ENCODE assay signal across 8 cellular contexts in the genomic region with DNA sequence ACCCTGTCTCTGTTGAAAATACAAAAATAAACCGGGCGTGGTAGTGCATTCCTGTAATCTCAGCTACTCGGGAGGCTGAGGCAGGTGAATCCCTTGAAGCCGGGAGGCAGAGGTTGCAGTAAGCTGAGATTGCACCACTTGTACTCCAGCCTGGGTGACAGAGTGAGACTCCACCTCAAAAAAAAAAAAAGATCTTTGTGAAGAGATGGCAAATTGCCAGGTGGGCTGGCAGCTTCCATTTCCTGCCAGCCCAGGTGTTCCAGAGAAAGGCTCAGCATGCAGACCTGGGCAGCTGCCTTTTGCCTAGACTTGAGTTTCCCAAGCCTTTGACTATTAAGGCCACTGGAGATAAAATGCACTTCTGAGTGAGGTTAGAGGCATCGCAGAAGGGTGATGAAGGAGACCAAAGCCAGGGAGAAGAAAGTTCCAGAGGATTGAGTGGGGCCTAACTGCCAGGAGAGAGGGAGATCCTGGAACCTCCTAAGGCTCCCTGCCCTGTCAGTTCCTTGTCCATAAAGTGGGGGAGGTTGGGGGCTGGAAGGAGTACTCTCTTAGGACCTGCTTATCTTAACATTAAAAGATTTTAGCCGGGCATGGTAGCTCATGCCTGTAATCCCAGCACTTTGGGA. TPM values are rescaled to one million over a fixed set of nuclear protein-coding genes. Genes with fewer than 3 reads are reported as not detected.
DNase-seq lines count a peak whose midpoint lies in the region; ATAC-seq, FAIRE-seq and TF ChIP-seq lines count a peak whose summit lies in the region.

No MANE protein-coding gene starts in this region.

- WGBS in HepG2 (ENCODE audit: low lambda C conversion rate) = 28% methylated on average over 6 of the region's 6 CpGs

- H3K36me3 Mint-ChIP-seq in CD4-positive, alpha-beta memory T cell = no peaks in the 10 kb centered on the region
- no peaks in the 10 kb centered on the region for H3K36me3 Mint-ChIP-seq in T-helper 2 cell treated with Interferon-gamma antibody and Interleukin-4, amounts not matched to agents 5 μg/mL and 100 μg/mL, for 36 hours (ENCODE audit: low read depth)

- H4K20me1 ChIP-seq in MM.1S (ENCODE audit: insufficient read depth, low read length) = no peaks in the 10 kb centered on the region
- H4K20me1 ChIP-seq in HepG2 (ENCODE audit: insufficient read depth, low read length) = no peaks in the 10 kb centered on the region

- H3K27ac ChIP-seq in CD4-positive, alpha-beta memory T cell (ENCODE audit: low read depth, low read length) = no peak overlapping the region
- H3K27ac ChIP-seq in MM.1S (ENCODE audit: low read length) = peak overlapping the region; percentile 99
- peak overlapping the region; percentile 52 for H3K27ac ChIP-seq in HepG2 (ENCODE audit: extremely low read length, insufficient read depth, low read length)

- CTCF ChIA-PET in CD4-positive, alpha-beta memory T cell (lab: Charles Lee; ENCODE audit: partially characterized antibody) = interaction anchor here (1.1 to 4.4 kb wide), 6 partner anchors 11 to 76 kb away, joined by 3 to 29 read pairs (median 4); a partner anchor contains a TSS
- CTCF ChIA-PET in HepG2 (lab: Yijun Ruan, JAX; ENCODE audit: low intra/inter-chr PET ratio, low total read pairs) = no interaction called here

- POLR2A ChIA-PET in CD4-positive, alpha-beta memory T cell (lab: Charles Lee; ENCODE audit: partially characterized antibody) = interaction anchor here (0.6 to 13.8 kb wide), 8 partner anchors 10 to 1623 kb away, joined by 3 to 161 read pairs (median 5); a partner anchor contains a TSS
- POLR2A ChIA-PET in HepG2 (lab: Yijun Ruan, JAX) = interaction anchor here (1.1 to 2.3 kb wide), 7 partner anchors 8 to 65 kb away, joined by 3 to 32 read pairs (median 6); a partner anchor contains a TSS

- H3F3A ChIP-seq in MM.1S (ENCODE audit: insufficient read depth, low read length) = peaks cover 46% of the 10 kb centered on the region

- peaks cover 75% of the 10 kb centered on the region for H3K4me1 ChIP-seq in CD4-positive, alpha-beta memory T cell (ENCODE audit: insufficient read depth, low read length)
- H3K4me1 ChIP-seq in MM.1S (ENCODE audit: low read length) = peaks cover 53% of the 10 kb centered on the region
- peaks cover 69% of the 10 kb centered on the region for H3K4me1 ChIP-seq in HepG2 (ENCODE audit: insufficient read depth, low read length)

- TF ChIP-seq RAD21 in HepG2 (CRISPR knock-in tag; IDR thresholded peaks at IDR 0.05) = no peak

- H3K9ac ChIP-seq in MM.1S (ENCODE audit: low read length) = peak overlapping the region; percentile 51
- H3K9ac ChIP-seq in HepG2 (ENCODE audit: insufficient read depth, low read depth, low read length) = peak overlapping the region; percentile 41; the same call in 1 of the 2 replicates

- H3K27ac Mint-ChIP-seq in CD4-positive, alpha-beta memory T cell = peak overlapping the region; percentile 46 to 88 (median 85)
- peak overlapping the region; percentile 31 for H3K27ac Mint-ChIP-seq in T-helper 2 cell treated with Interferon-gamma antibody and Interleukin-4, amounts not matched to agents 5 μg/mL and 100 μg/mL, for 36 hours

- intact Hi-C loops in CD4-positive, alpha-beta memory T cell (cut with micrococcal nuclease) = loop anchor here (5.0 kb wide), 1 partner anchor 46 kb away; a partner anchor contains a TSS
- intact Hi-C loops in HepG2 (cut with micrococcal nuclease; ENCODE audit: unreplicated experiment) = no loop called here

- no TSS peak for BruUV-seq in HepG2 (replicated peaks; lab: Mats Ljungman, UMichigan)

- H3K9me3 ChIP-seq in CD4-positive, alpha-beta memory T cell (ENCODE audit: control insufficient read depth in 1 of 2, low read length in 2 of 2) = no peaks in the 10 kb centered on the region
- no peaks in the 10 kb centered on the region for H3K9me3 ChIP-seq in MM.1S (replicated peaks; ENCODE audit: insufficient read depth, low read length)
- no peaks in the 10 kb centered on the region for H3K9me3 ChIP-seq in HepG2 (ENCODE audit: low read length)

- no peak for TF ChIP-seq CTCF in MM.1S (IDR thresholded peaks at IDR 0.05; ENCODE audit: low read length)
- no peak for TF ChIP-seq CTCF in HepG2 (CRISPR knock-in tag; IDR thresholded peaks at IDR 0.05)
- TF ChIP-seq CTCF in D721Med (IDR thresholded peaks at IDR 0.05; ENCODE audit: insufficient read depth, missing control alignments) = no peak

- H3K4me2 ChIP-seq in MM.1S (ENCODE audit: low read depth, low read length) = peak overlapping the region; percentile 19
- H3K4me2 ChIP-seq in HepG2 (ENCODE audit: low read depth, low read length) = peak overlapping the region; percentile 33

- H3K9me2 ChIP-seq in MM.1S (replicated peaks; ENCODE audit: insufficient read depth, low read length) = no peaks in the 10 kb centered on the region

- TF ChIP-seq EP300 in HepG2 (IDR thresholded peaks at IDR 0.05; ENCODE audit: low read depth in 2 of 2, low read length in 2 of 2) = peak in 1 of 2 experiments; percentile 41; a peak in 2 of 4 replicates
- TF ChIP-seq EP300 in HepG2 (CRISPR knock-in tag; IDR thresholded peaks at IDR 0.05; ENCODE audit: borderline replicate concordance) = no peak

- no peak; a peak in 1 of 4 replicates for TF ChIP-seq POLR2A in HepG2 (IDR thresholded peaks at IDR 0.05; ENCODE audit: insufficient read depth in 1 of 2, low read depth in 2 of 2, low read length in 2 of 2)

- H3K79me2 ChIP-seq in MM.1S (ENCODE audit: low read length) (no peaks in the 10 kb centered on the region), HepG2 (ENCODE audit: insufficient read depth, low read length) (no peaks in the 10 kb centered on the region)

- no peak overlapping the region for H3K4me3 ChIP-seq in CD4-positive, alpha-beta memory T cell (ENCODE audit: low read length in 2 of 2)
- H3K4me3 ChIP-seq in MM.1S (ENCODE audit: low read length) = no peak overlapping the region
- H3K4me3 ChIP-seq in HepG2 (replicated peaks in 1 of 3; ENCODE audit: insufficient read depth in 1 of 3, low read depth in 2 of 3, low read length in 3 of 3) = no peak overlapping the region

- H3K4me1 Mint-ChIP-seq in CD4-positive, alpha-beta memory T cell = peaks cover 37 to 62% (median 50%) of the 10 kb centered on the region in 4 donors
- peaks cover 35% of the 10 kb centered on the region for H3K4me1 Mint-ChIP-seq in T-helper 2 cell treated with Interferon-gamma antibody and Interleukin-4, amounts not matched to agents 5 μg/mL and 100 μg/mL, for 36 hours (ENCODE audit: low read depth)

- FAIRE-seq in HepG2 (lab: Jason Lieb, UNC) (peak; percentile 67), D721Med (lab: Jason Lieb, UNC) (no peak)

- peak overlapping the region in 7 of 8 donors; percentile 10 to 74 (median 63) for H3K4me3 Mint-ChIP-seq in CD4-positive, alpha-beta memory T cell
- peak overlapping the region; percentile 36 for H3K4me3 Mint-ChIP-seq in T-helper 2 cell treated with Interferon-gamma antibody and Interleukin-4, amounts not matched to agents 5 μg/mL and 100 μg/mL, for 36 hours

- H3K36me3 ChIP-seq in CD4-positive, alpha-beta memory T cell (ENCODE audit: insufficient read depth, low read length) = no peaks in the 10 kb centered on the region
- H3K36me3 ChIP-seq in MM.1S (replicated peaks; ENCODE audit: insufficient read depth, low read length) (no peaks in the 10 kb centered on the region), HepG2 (replicated peaks in 1 of 2; ENCODE audit: control insufficient read depth in 1 of 2, insufficient read depth in 2 of 2, low read length in 2 of 2) (no peaks in the 10 kb centered on the region)

- H3K9me3 Mint-ChIP-seq in CD4-positive, alpha-beta memory T cell = no peaks in the 10 kb centered on the region
- no peaks in the 10 kb centered on the region for H3K9me3 Mint-ChIP-seq in T-helper 2 cell treated with Interferon-gamma antibody and Interleukin-4, amounts not matched to agents 5 μg/mL and 100 μg/mL, for 36 hours

- DNase-seq in CD4-positive, alpha-beta memory T cell = peak; percentile 66 to 77 (median 74)
- DNase-seq in MM.1S (peak; percentile 92), HepG2 (ENCODE audit: low spot score) (peak; percentile 86), DMS114 treated with DMSO at 0.1 percent for 48 hours (lab: John Stamatoyannopoulos, UW; ENCODE audit: unreplicated experiment) (no peak), OCI-M2 (lab: John Stamatoyannopoulos, UW; ENCODE audit: unreplicated experiment) (no peak), D721Med (ENCODE audit: insufficient read length, low spot score) (no peak)
- no peak for DNase-seq in T-helper 2 cell treated with Interferon-gamma antibody and Interleukin-4, amounts not matched to agents 5 μg/mL and 100 μg/mL, for 36 hours (ENCODE audit: low spot score)

- H2AFZ ChIP-seq in MM.1S (ENCODE audit: low read length) (peak overlapping the region; percentile 42; the same call in 1 of the 2 replicates), HepG2 (ENCODE audit: low read length) (no peak overlapping the region)

- in situ Hi-C loops in HepG2 (cut with HindIII; ENCODE audit: extremely low pct_ligation_motif_present, low pct_unique_long_range_greater_than_20kb) = no loop called here

- H3K27me3 Mint-ChIP-seq in CD4-positive, alpha-beta memory T cell = no peaks in the 10 kb centered on the region
- H3K27me3 Mint-ChIP-seq in T-helper 2 cell treated with Interferon-gamma antibody and Interleukin-4, amounts not matched to agents 5 μg/mL and 100 μg/mL, for 36 hours (ENCODE audit: low read depth) = no peaks in the 10 kb centered on the region

- ATAC-seq in HepG2 (no peak), HG03045 (IDR thresholded peaks at IDR 0.05; ENCODE audit: unreplicated experiment) (no peak)

- H3K27me3 ChIP-seq in CD4-positive, alpha-beta memory T cell (ENCODE audit: insufficient read depth, low read length) = no peaks in the 10 kb centered on the region
- H3K27me3 ChIP-seq in MM.1S (replicated peaks; ENCODE audit: insufficient read depth, low read length) = no peaks in the 10 kb centered on the region
- H3K27me3 ChIP-seq in HepG2 (ENCODE audit: control insufficient read depth in 1 of 2, insufficient read depth in 2 of 2, low read length in 2 of 2) = no peaks in the 10 kb centered on the region

RNA-seq across cellular contexts. Expression of a gene that starts 10.0 kb away (rescaled TPM):
- 10 to 100 TPM; 23.1 to 24.5 TPM for total RNA-seq in CD4-positive, alpha-beta memory T cell
- polyA plus RNA-seq in CD4-positive, alpha-beta memory T cell = 100 to 1,000 TPM; 154 to 635 TPM
- 35.2 and 35.6 TPM in 2 replicates for total RNA-seq in HepG2 (2016; rRNA removed; fragmentation: Illumina TruSeq; extraction: Trizol)
- 17.3 and 17.4 TPM in 2 replicates for total RNA-seq in HepG2 (2016; cell fraction: cytosol; rRNA removed; fragmentation: Illumina TruSeq; extraction: Trizol; ENCODE audit: low read depth)
- 35.9 and 37.2 TPM in 2 replicates for total RNA-seq in HepG2 (2016; cell fraction: insoluble cytoplasmic fraction; rRNA removed; fragmentation: Illumina TruSeq; extraction: Trizol)
- total RNA-seq in HepG2 (2016; cell fraction: membrane; rRNA removed; fragmentation: Illumina TruSeq; extraction: Trizol) = 34.5 and 35.2 TPM in 2 replicates
- 19.2 and 19.4 TPM in 2 replicates for total RNA-seq in HepG2 (2016; cell fraction: nucleus; rRNA removed; fragmentation: Illumina TruSeq; extraction: Trizol)
- polyA plus RNA-seq in HepG2 (2011; rRNA removed) = 40.7 and 78.9 TPM in 2 replicates
- polyA plus RNA-seq in HepG2 (2011; cell fraction: cytosol; rRNA removed) = 47.3 and 59.3 TPM in 2 replicates
- polyA plus RNA-seq in HepG2 (2011; cell fraction: nucleus; rRNA removed) = 73.1 and 98.3 TPM in 2 replicates
- 82.2 and 137 TPM in 2 replicates for polyA plus RNA-seq in HepG2 (2012)
- polyA plus RNA-seq in HepG2 (2016; cell fraction: cytosol; fragmentation: Illumina TruSeq; extraction: Trizol; ENCODE audit: low read depth) = 3.8 and 5.2 TPM in 2 replicates
- polyA plus RNA-seq in HepG2 (2016; cell fraction: insoluble cytoplasmic fraction; fragmentation: Illumina TruSeq; extraction: Trizol; ENCODE audit: low read depth) = 24.9 and 26.7 TPM in 2 replicates
- 8.1 and 8.4 TPM in 2 replicates for polyA plus RNA-seq in HepG2 (2016; cell fraction: membrane; fragmentation: Illumina TruSeq; extraction: Trizol; ENCODE audit: low read depth)
- 27.3 and 28.4 TPM in 2 replicates for polyA plus RNA-seq in HepG2 (2016; cell fraction: nucleus; fragmentation: Illumina TruSeq; extraction: Trizol; ENCODE audit: insufficient read depth, low read depth)
- polyA minus RNA-seq in HepG2 (2011; rRNA and poly(A)+ RNA removed; ENCODE audit: low replicate concordance) = 150 and 161 TPM in 2 replicates
- 74.7 and 77.2 TPM in 2 replicates for polyA minus RNA-seq in HepG2 (2011; cell fraction: cytosol; rRNA and poly(A)+ RNA removed)
- polyA minus RNA-seq in HepG2 (2011; cell fraction: nucleus; rRNA and poly(A)+ RNA removed) = 51.2 and 56.2 TPM in 2 replicates

RNA-seq across cellular contexts. Expression of a gene that starts 47.7 kb away (rescaled TPM):
- 10 to 100 TPM; 14.3 to 17.5 TPM for total RNA-seq in CD4-positive, alpha-beta memory T cell
- polyA plus RNA-seq in CD4-positive, alpha-beta memory T cell = 10 to 100 TPM; 19.6 to 24.9 TPM
- total RNA-seq in HepG2 (2016; rRNA removed; fragmentation: Illumina TruSeq; extraction: Trizol) = 30.1 and 51.0 TPM in 2 replicates
- 5.7 and 7.9 TPM in 2 replicates for total RNA-seq in HepG2 (2016; cell fraction: cytosol; rRNA removed; fragmentation: Illumina TruSeq; extraction: Trizol; ENCODE audit: low read depth)
- 31.9 and 52.7 TPM in 2 replicates for total RNA-seq in HepG2 (2016; cell fraction: insoluble cytoplasmic fraction; rRNA removed; fragmentation: Illumina TruSeq; extraction: Trizol)
- 8.5 and 11.2 TPM in 2 replicates for total RNA-seq in HepG2 (2016; cell fraction: membrane; rRNA removed; fragmentation: Illumina TruSeq; extraction: Trizol)
- total RNA-seq in HepG2 (2016; cell fraction: nucleus; rRNA removed; fragmentation: Illumina TruSeq; extraction: Trizol) = 19.7 and 20.4 TPM in 2 replicates
- polyA plus RNA-seq in HepG2 (2011; rRNA removed) = 16.6 and 21.6 TPM in 2 replicates
- polyA plus RNA-seq in HepG2 (2011; cell fraction: cytosol; rRNA removed) = 12.4 and 18.1 TPM in 2 replicates
- 7.4 and 10.0 TPM in 2 replicates for polyA plus RNA-seq in HepG2 (2011; cell fraction: nucleus; rRNA removed)
- 23.8 and 25.1 TPM in 2 replicates for polyA plus RNA-seq in HepG2 (2012)
- polyA plus RNA-seq in HepG2 (2016; cell fraction: cytosol; fragmentation: Illumina TruSeq; extraction: Trizol; ENCODE audit: low read depth) = 2.5 and 3.4 TPM in 2 replicates
- 47.4 and 47.8 TPM in 2 replicates for polyA plus RNA-seq in HepG2 (2016; cell fraction: insoluble cytoplasmic fraction; fragmentation: Illumina TruSeq; extraction: Trizol; ENCODE audit: low read depth)
- polyA plus RNA-seq in HepG2 (2016; cell fraction: membrane; fragmentation: Illumina TruSeq; extraction: Trizol; ENCODE audit: low read depth) = 5.9 and 6.9 TPM in 2 replicates
- polyA plus RNA-seq in HepG2 (2016; cell fraction: nucleus; fragmentation: Illumina TruSeq; extraction: Trizol; ENCODE audit: insufficient read depth, low read depth) = 22.3 and 27.0 TPM in 2 replicates
- 21.8 and 33.7 TPM in 2 replicates for polyA minus RNA-seq in HepG2 (2011; rRNA and poly(A)+ RNA removed; ENCODE audit: low replicate concordance)
- 16.5 and 21.2 TPM in 2 replicates for polyA minus RNA-seq in HepG2 (2011; cell fraction: cytosol; rRNA and poly(A)+ RNA removed)
- polyA minus RNA-seq in HepG2 (2011; cell fraction: nucleus; rRNA and poly(A)+ RNA removed) = 25.8 and 32.3 TPM in 2 replicates

RNA-seq across cellular contexts. Expression of a gene that starts 47.9 kb away (rescaled TPM):
- total RNA-seq in CD4-positive, alpha-beta memory T cell = 100 to 1,000 TPM; 114 to 118 TPM
- 100 to 1,000 TPM; 324 to 472 TPM for polyA plus RNA-seq in CD4-positive, alpha-beta memory T cell
- total RNA-seq in HepG2 (2016; rRNA removed; fragmentation: Illumina TruSeq; extraction: Trizol) = 74.8 and 95.6 TPM in 2 replicates
- 91.2 and 103 TPM in 2 replicates for total RNA-seq in HepG2 (2016; cell fraction: cytosol; rRNA removed; fragmentation: Illumina TruSeq; extraction: Trizol; ENCODE audit: low read depth)
- total RNA-seq in HepG2 (2016; cell fraction: insoluble cytoplasmic fraction; rRNA removed; fragmentation: Illumina TruSeq; extraction: Trizol) = 76.8 and 94.9 TPM in 2 replicates
- 149 and 166 TPM in 2 replicates for total RNA-seq in HepG2 (2016; cell fraction: membrane; rRNA removed; fragmentation: Illumina TruSeq; extraction: Trizol)
- total RNA-seq in HepG2 (2016; cell fraction: nucleus; rRNA removed; fragmentation: Illumina TruSeq; extraction: Trizol) = 25.8 and 31.4 TPM in 2 replicates
- 70.4 and 89.4 TPM in 2 replicates for polyA plus RNA-seq in HepG2 (2011; rRNA removed)
- polyA plus RNA-seq in HepG2 (2011; cell fraction: cytosol; rRNA removed) = 49.3 and 62.9 TPM in 2 replicates
- 10.9 and 14.2 TPM in 2 replicates for polyA plus RNA-seq in HepG2 (2011; cell fraction: nucleus; rRNA removed)
- 59.2 and 62.8 TPM in 2 replicates for polyA plus RNA-seq in HepG2 (2012)
- polyA plus RNA-seq in HepG2 (2016; cell fraction: cytosol; fragmentation: Illumina TruSeq; extraction: Trizol; ENCODE audit: low read depth) = 138 and 184 TPM in 2 replicates
- polyA plus RNA-seq in HepG2 (2016; cell fraction: insoluble cytoplasmic fraction; fragmentation: Illumina TruSeq; extraction: Trizol; ENCODE audit: low read depth) = 106 and 114 TPM in 2 replicates
- polyA plus RNA-seq in HepG2 (2016; cell fraction: membrane; fragmentation: Illumina TruSeq; extraction: Trizol; ENCODE audit: low read depth) = 159 and 184 TPM in 2 replicates
- 52.6 and 58.6 TPM in 2 replicates for polyA plus RNA-seq in HepG2 (2016; cell fraction: nucleus; fragmentation: Illumina TruSeq; extraction: Trizol; ENCODE audit: insufficient read depth, low read depth)
- 27.8 and 41.1 TPM in 2 replicates for polyA minus RNA-seq in HepG2 (2011; rRNA and poly(A)+ RNA removed; ENCODE audit: low replicate concordance)
- polyA minus RNA-seq in HepG2 (2011; cell fraction: cytosol; rRNA and poly(A)+ RNA removed) = 13.3 and 15.2 TPM in 2 replicates
- polyA minus RNA-seq in HepG2 (2011; cell fraction: nucleus; rRNA and poly(A)+ RNA removed) = 9.3 and 13.2 TPM in 2 replicates

Comparison
In these comparisons a context has a peak if more than half of its experiments do, and no peak if none do; other contexts are left out.
1. DNase-seq: peak in CD4-positive, alpha-beta memory T cell (5 of 5), MM.1S (single experiment) and HepG2 (single experiment); none in T-helper 2 cell treated with Interferon-gamma antibody and Interleukin-4, amounts not matched to agents 5 μg/mL and 100 μg/mL, for 36 hours (single experiment), DMS114 treated with DMSO at 0.1 percent for 48 hours (single experiment), OCI-M2 (single experiment) and D721Med (single experiment).